9 cellular contexts compared by ENCODE assay signal in genomic region chr7:151115836-151116418, GRCh38. TPM values are rescaled to one million over a fixed set of nuclear protein-coding genes. Genes with fewer than 3 reads are reported as not detected.
DNase-seq lines count a peak whose midpoint lies in the region; ATAC-seq and TF ChIP-seq lines count a peak whose summit lies in the region.
"Had no signal": no experiment of that assay in that cellular context is flagged by ENCODE, and none has a peak within 500 bp of the region (broad histone marks: within the 10 kb centered on the region; RNA-seq: fewer than 3 reads in every experiment).

No MANE protein-coding gene starts in this region.

- H3K23ac ChIP-seq in trophoblast cell (ENCODE audit: low read length) = no peak overlapping the region

- ATAC-seq in HCT116 (peak; percentile 88), HG03108 (IDR thresholded peaks at IDR 0.05; ENCODE audit: unreplicated experiment) (no peak)

- H4K91ac ChIP-seq in trophoblast cell (ENCODE audit: low read depth, low read length) = peak overlapping the region; percentile 97

- peak overlapping the region; percentile 17 for H3K4ac ChIP-seq in trophoblast cell (ENCODE audit: low read depth, low read length)

- POLR2A ChIA-PET in HCT116 (lab: Charles Lee) = interaction anchor here (1.0 to 1.4 kb wide), 4 partner anchors 30 to 55 kb away, joined by 3 to 7 read pairs (median 4); partner anchors contain the start of gene AGAP3

- no peak for TF ChIP-seq CTCF in HCT116 (IDR thresholded peaks at IDR 0.05 in 2 of 3, conservative IDR thresholded peaks at IDR 0.05 in 1 of 3; ENCODE audit: borderline replicate concordance in 1 of 3, insufficient read depth in 1 of 3, low read depth in 2 of 3, low read length in 2 of 3)
- no peak for TF ChIP-seq CTCF in VCaP (conservative IDR thresholded peaks at IDR 0.05)
- TF ChIP-seq CTCF in hepatocyte (IDR thresholded peaks at IDR 0.05; ENCODE audit: poor library complexity) = no peak

- no peak overlapping the region for H4K12ac ChIP-seq in trophoblast cell (ENCODE audit: low read depth, low read length)

- H2BK12ac ChIP-seq in trophoblast cell (ENCODE audit: low read length) = no peak overlapping the region

- peak overlapping the region; percentile 7 for H4K8ac ChIP-seq in trophoblast cell (ENCODE audit: low read depth, low read length)

- H3K4me2 ChIP-seq in HCT116 (ENCODE audit: low read length) = peak overlapping the region; percentile 99
- H3K4me2 ChIP-seq in hepatocyte = peak overlapping the region; percentile 75
- peak overlapping the region; percentile 84 for H3K4me2 ChIP-seq in trophoblast cell (ENCODE audit: low read length)

- peaks cover 24% of the 10 kb centered on the region for H3K79me1 ChIP-seq in trophoblast cell (ENCODE audit: low read length)

- intact Hi-C loops in HCT116 (cut with micrococcal nuclease) = no loop called here

- H3K18ac ChIP-seq in trophoblast cell (ENCODE audit: low read length) = peak overlapping the region; percentile 62

- CTCF ChIA-PET in HCT116 (lab: Charles Lee) = interaction anchor here (0.8 to 1.7 kb wide), 5 partner anchors 8 to 151 kb away, joined by 3 to 5 read pairs (median 3); no protein-coding TSS in a partner anchor

- peak; percentile 81 for DNase-seq in HCT116 (ENCODE audit: low read depth, low spot score)
- peak; percentile 68 for DNase-seq in hepatocyte (ENCODE audit: low spot score)
- peak in 1 of 2 donors; percentile 6 for DNase-seq in trophoblast cell
- DNase-seq in NCI-H1092 (lab: John Stamatoyannopoulos, UW) = no peak
- no peak for DNase-seq in NCI-H774 (lab: John Stamatoyannopoulos, UW)
- DNase-seq: NCI-H510A treated with DMSO at 0.1 percent for 48 hours had no signal

- H3K14ac ChIP-seq in trophoblast cell (ENCODE audit: low read length) = peak overlapping the region; percentile 36

- no peaks in the 10 kb centered on the region for H3K9me2 ChIP-seq in HCT116 (ENCODE audit: insufficient read depth)
- H3K9me2 ChIP-seq in hepatocyte (replicated peaks; ENCODE audit: insufficient read depth) = no peaks in the 10 kb centered on the region

- H3K9ac ChIP-seq in HCT116 (ENCODE audit: low read length) = peak overlapping the region; percentile 64
- H3K9ac ChIP-seq in trophoblast cell (ENCODE audit: low read length) = peak overlapping the region; percentile 87

- no peaks in the 10 kb centered on the region; the same call in 1 of the 2 replicates for H4K20me1 ChIP-seq in HCT116 (ENCODE audit: insufficient read depth)
- H4K20me1 ChIP-seq in hepatocyte (ENCODE audit: insufficient read depth, poor library complexity, severe bottlenecking) = peaks cover 62% of the 10 kb centered on the region

- peak overlapping the region; percentile 48 to 68 for H3K4me3 ChIP-seq in HCT116 (replicated peaks in 1 of 2; ENCODE audit: low read depth in 1 of 2, low read length in 2 of 2)
- no peak overlapping the region for H3K4me3 ChIP-seq in hepatocyte
- peak overlapping the region; percentile 80 for H3K4me3 ChIP-seq in trophoblast cell (ENCODE audit: low read depth, low read length)

- H2AFZ ChIP-seq in HCT116 (ENCODE audit: low read depth, low read length, poor library complexity, severe bottlenecking) = no peak overlapping the region
- H2AFZ ChIP-seq in hepatocyte = no peak overlapping the region
- H2AFZ ChIP-seq in trophoblast cell (ENCODE audit: insufficient read depth, low read length, poor library complexity) = no peak overlapping the region

- TF ChIP-seq RAD21 in HCT116 (IDR thresholded peaks at IDR 0.05; ENCODE audit: low read depth) = no peak

- WGBS in hepatocyte (ENCODE audit: low lambda C conversion rate, missing lambda C conversion rate) = 61% methylated on average over 14 of the region's 14 CpGs
- WGBS in trophoblast cell (ENCODE audit: extremely low coverage, insufficient coverage, insufficient read length) = no CpG with 5 or more reads among the region's 14 CpGs

- no peak for TF ChIP-seq POLR2A in HCT116 (IDR thresholded peaks at IDR 0.05; ENCODE audit: borderline replicate concordance, extremely low read depth, insufficient read depth, insufficient read length)

- H3K79me2 ChIP-seq in HCT116 (ENCODE audit: insufficient read depth, low read length) (peaks cover 65% of the 10 kb centered on the region), hepatocyte (peaks cover 54% of the 10 kb centered on the region), trophoblast cell (ENCODE audit: control insufficient read depth, insufficient read depth, low read length, poor library complexity) (peaks cover 25% of the 10 kb centered on the region)

- RAD21 ChIA-PET in HCT116 (lab: Charles Lee; ENCODE audit: low non-redundant PET in 1 of 2, low total read pairs in 2 of 2, uncharacterized antibody in 2 of 2, unreplicated experiment in 2 of 2) = no interaction called here

- no peaks in the 10 kb centered on the region for H3K27me3 ChIP-seq in HCT116 (ENCODE audit: insufficient read depth, low read length)
- H3K27me3 ChIP-seq in hepatocyte = no peaks in the 10 kb centered on the region
- no peaks in the 10 kb centered on the region for H3K27me3 ChIP-seq in trophoblast cell (ENCODE audit: insufficient read depth, low read length)

- H2BK120ac ChIP-seq in trophoblast cell (ENCODE audit: insufficient read depth, low read length, poor library complexity) = peak overlapping the region; percentile 9

- H3K9me3 ChIP-seq in HCT116 (ENCODE audit: control insufficient read depth in 1 of 2, insufficient read depth in 1 of 2, low read depth in 1 of 2, low read length in 2 of 2) (no peaks in the 10 kb centered on the region), hepatocyte (ENCODE audit: low read depth) (no peaks in the 10 kb centered on the region), trophoblast cell (ENCODE audit: insufficient read depth, low read depth, low read length) (no peaks in the 10 kb centered on the region)

- H3K36me3 ChIP-seq in HCT116 (ENCODE audit: control insufficient read depth in 1 of 2, insufficient read depth in 2 of 2, low read length in 2 of 2) = peaks cover 4 to 22% of the 10 kb centered on the region in 2 experiments; a peak in 3 of 4 replicates
- no peaks in the 10 kb centered on the region for H3K36me3 ChIP-seq in hepatocyte (replicated peaks; ENCODE audit: insufficient read depth, low read depth)
- peaks cover 45% of the 10 kb centered on the region in 2 experiments for H3K36me3 ChIP-seq in trophoblast cell (ENCODE audit: control insufficient read depth in 1 of 2, insufficient read depth in 2 of 2, low read length in 2 of 2)

- H3K27ac ChIP-seq in HCT116 (ENCODE audit: low read depth, low read length) (peak overlapping the region; percentile 82), VCaP (peak overlapping the region; percentile 97), hepatocyte (peak overlapping the region; percentile 40), trophoblast cell (ENCODE audit: low read depth, low read length) (peak overlapping the region; percentile 100)

- H2BK5ac ChIP-seq in trophoblast cell (ENCODE audit: low read depth, low read length, poor library complexity) = peak overlapping the region; percentile 37

- no TSS peak for BruUV-seq in HCT116 (replicated peaks; lab: Mats Ljungman, UMichigan)

- H3K4me1 ChIP-seq in HCT116 (ENCODE audit: control insufficient read depth in 1 of 2, insufficient read depth in 2 of 2, low read length in 2 of 2) = peaks cover 29 to 52% of the 10 kb centered on the region in 2 experiments
- peaks cover 17% of the 10 kb centered on the region for H3K4me1 ChIP-seq in hepatocyte (ENCODE audit: insufficient read depth)
- H3K4me1 ChIP-seq in trophoblast cell (ENCODE audit: control insufficient read depth in 1 of 2, insufficient read depth in 2 of 2, low read length in 2 of 2) = peaks cover 26 to 33% of the 10 kb centered on the region in 2 experiments

- H2AK5ac ChIP-seq in trophoblast cell (ENCODE audit: low read length) = peak overlapping the region; percentile 3

TF ChIP-seq in HCT116, 20 proteins besides CTCF, POLR2A, EP300 and RAD21 (continues in another document):
- TF ChIP-seq POLR2AphosphoS5 (IDR thresholded peaks at IDR 0.05; ENCODE audit: low read depth, low read length) = peak; percentile 90

RNA-seq across cellular contexts. Expression of gene AGAP3, which starts 29.7 kb away (rescaled TPM):
- 126 TPM for total RNA-seq in HCT116 (2021; ENCODE audit: unreplicated experiment)
- polyA plus RNA-seq in HCT116 (2012) = 70.1 and 70.4 TPM in 2 replicates
- total RNA-seq in hepatocyte = 23.7 and 44.0 TPM in 2 replicates
- 56.7 and 63.5 TPM in 2 replicates for polyA plus RNA-seq in hepatocyte
- polyA plus RNA-seq in trophoblast cell (2013) = 91.1 and 102 TPM in 2 replicates

RNA-seq across cellular contexts. Expression of gene TMUB1, which starts 32.6 kb away (rescaled TPM):
- total RNA-seq in HCT116 (2021; ENCODE audit: unreplicated experiment) (75.8 TPM), hepatocyte (40.5 and 45.0 TPM in 2 replicates)
- polyA plus RNA-seq in HCT116 (2012) = 71.5 and 73.7 TPM in 2 replicates
- 83.1 and 91.9 TPM in 2 replicates for polyA plus RNA-seq in hepatocyte
- polyA plus RNA-seq in trophoblast cell (2013) = 82.7 and 85.1 TPM in 2 replicates

RNA-seq across cellular contexts. Expression of gene FASTK, which starts 35.3 kb away (rescaled TPM):
- total RNA-seq in HCT116 (2021; ENCODE audit: unreplicated experiment) (86.4 TPM), hepatocyte (105 and 107 TPM in 2 replicates)
- polyA plus RNA-seq in HCT116 (2012) = 77.9 and 78.4 TPM in 2 replicates
- polyA plus RNA-seq in hepatocyte = 193 and 202 TPM in 2 replicates
- polyA plus RNA-seq in trophoblast cell (2013) = 59.7 and 61.2 TPM in 2 replicates

RNA-seq across cellular contexts. Expression of gene GBX1, which starts 51.6 kb away (rescaled TPM):
- total RNA-seq in HCT116 (2021; ENCODE audit: unreplicated experiment) = 0.86 TPM
- polyA plus RNA-seq in HCT116 (2012) = 0.39 and 0.75 TPM in 2 replicates
- total RNA-seq in hepatocyte = not detected in 2 replicates
- polyA plus RNA-seq in hepatocyte = not detected in 2 replicates
- polyA plus RNA-seq in trophoblast cell (2013) = not detected in 2 replicates
- total RNA-seq: liver had no signal
- polyA plus RNA-seq: liver had no signal

RNA-seq across cellular contexts. Expression of gene SLC4A2, which starts 56.5 kb away (rescaled TPM):
- total RNA-seq in HCT116 (2021; ENCODE audit: unreplicated experiment) = 240 TPM
- 195 and 199 TPM in 2 replicates for polyA plus RNA-seq in HCT116 (2012)
- total RNA-seq in hepatocyte = 153 and 188 TPM in 2 replicates
- polyA plus RNA-seq in hepatocyte = 167 and 175 TPM in 2 replicates
- 225 and 252 TPM in 2 replicates for polyA plus RNA-seq in trophoblast cell (2013)

Comparison
In these comparisons a context has a peak if more than half of its experiments do, and no peak if none do; other contexts are left out.
1. DNase-seq: peak in HCT116 (single experiment) and hepatocyte (single experiment); none in NCI-H1092 (single experiment) and NCI-H774 (single experiment).
2. H3K27ac ChIP-seq: peak in every context shown above with its lines; median percentile 100 in trophoblast cell; 97 in VCaP; 82 in HCT116; 40 in hepatocyte.
3. Peak in every context shown above with its lines, with median percentiles within 50 percentile points of each other: H3K4me2 ChIP-seq.